Comparison of ENCODE assay signal across 21 cellular contexts in genomic region chr6:90173262-90173926, GRCh38.
DNase-seq lines count a peak whose midpoint lies in the region; ATAC-seq, FAIRE-seq and TF ChIP-seq lines count a peak whose summit lies in the region.
"Had no signal": no experiment of that assay in that cellular context is flagged by ENCODE, and none has a peak within 500 bp of the region (broad histone marks: within the 10 kb centered on the region; RNA-seq: fewer than 3 reads in every experiment).

No MANE protein-coding gene starts in this region.

- peak overlapping the region; percentile 5 for H3K27ac Mint-ChIP-seq in T-helper 2 cell treated with Interferon-gamma antibody and Interleukin-4, amounts not matched to agents 5 μg/mL and 100 μg/mL, for 36 hours
- peak overlapping the region in 2 of 3 donors; percentile 16 to 35 for H3K27ac Mint-ChIP-seq in CD4-positive, CD25-positive, alpha-beta regulatory T cell
- peak overlapping the region; percentile 83 for H3K27ac Mint-ChIP-seq in activated CD8-positive, alpha-beta T cell treated with anti-CD3 and anti-CD28 coated beads for 36 hours
- H3K27ac Mint-ChIP-seq: activated CD4-positive, alpha-beta memory T cell treated with anti-CD3 and anti-CD28 coated beads, Interleukin-2, amount 10 ng/mL, durations not matched to agents 7 days and 5 days had no signal

- H3K9me3 Mint-ChIP-seq in T-helper 2 cell treated with Interferon-gamma antibody and Interleukin-4, amounts not matched to agents 5 μg/mL and 100 μg/mL, for 36 hours: no peaks in the 10 kb centered on the region
- no peaks in the 10 kb centered on the region for H3K9me3 Mint-ChIP-seq in CD4-positive, CD25-positive, alpha-beta regulatory T cell
- H3K9me3 Mint-ChIP-seq in activated CD8-positive, alpha-beta T cell treated with anti-CD3 and anti-CD28 coated beads for 36 hours: no peaks in the 10 kb centered on the region
- H3K9me3 Mint-ChIP-seq: activated CD4-positive, alpha-beta memory T cell treated with anti-CD3 and anti-CD28 coated beads, Interleukin-2, amount 10 ng/mL, durations not matched to agents 7 days and 5 days; immature natural killer cell had no signal

- H3K36me3 ChIP-seq in CD4-positive, CD25-positive, alpha-beta regulatory T cell (ENCODE audit: control insufficient read depth, insufficient read depth, low read length): no peaks in the 10 kb centered on the region
- no peaks in the 10 kb centered on the region for H3K36me3 ChIP-seq in osteoblast (ENCODE audit: insufficient read depth, low read length)
- H3K36me3 ChIP-seq: gastroesophageal sphincter, tibial nerve had no signal

- intact Hi-C loops in activated CD8-positive, alpha-beta T cell treated with anti-CD3 and anti-CD28 coated beads for 36 hours (cut with micrococcal nuclease): loop anchor here (2.0 to 10.0 kb wide), 2 partner anchors 17 to 229 kb away; no protein-coding TSS in a partner anchor

- H3K4me1 Mint-ChIP-seq in T-helper 2 cell treated with Interferon-gamma antibody and Interleukin-4, amounts not matched to agents 5 μg/mL and 100 μg/mL, for 36 hours (ENCODE audit: low read depth): peaks cover 43% of the 10 kb centered on the region
- H3K4me1 Mint-ChIP-seq in CD4-positive, CD25-positive, alpha-beta regulatory T cell: peaks cover 18 to 70% (median 27%) of the 10 kb centered on the region in 4 donors
- H3K4me1 Mint-ChIP-seq in activated CD8-positive, alpha-beta T cell treated with anti-CD3 and anti-CD28 coated beads for 36 hours (ENCODE audit: low read depth): peaks cover 85% of the 10 kb centered on the region

- H3K27me3 Mint-ChIP-seq in T-helper 2 cell treated with Interferon-gamma antibody and Interleukin-4, amounts not matched to agents 5 μg/mL and 100 μg/mL, for 36 hours (ENCODE audit: low read depth): no peaks in the 10 kb centered on the region
- H3K27me3 Mint-ChIP-seq in CD4-positive, CD25-positive, alpha-beta regulatory T cell: peaks cover 27% of the 10 kb centered on the region
- H3K27me3 Mint-ChIP-seq in activated CD8-positive, alpha-beta T cell treated with anti-CD3 and anti-CD28 coated beads for 36 hours: no peaks in the 10 kb centered on the region

- peaks cover 11% of the 10 kb centered on the region for H3K4me1 ChIP-seq in CD4-positive, CD25-positive, alpha-beta regulatory T cell (ENCODE audit: control insufficient read depth, insufficient read depth, low read length, poor library complexity, severe bottlenecking)
- peaks cover 3% of the 10 kb centered on the region for H3K4me1 ChIP-seq in osteoblast (ENCODE audit: insufficient read depth, low read length)

- H3K79me2 ChIP-seq in osteoblast (ENCODE audit: insufficient read depth, low read length): no peaks in the 10 kb centered on the region

- H3K4me3 Mint-ChIP-seq in T-helper 2 cell treated with Interferon-gamma antibody and Interleukin-4, amounts not matched to agents 5 μg/mL and 100 μg/mL, for 36 hours: no peak overlapping the region
- peak overlapping the region in 1 of 4 donors; percentile 76 for H3K4me3 Mint-ChIP-seq in CD4-positive, CD25-positive, alpha-beta regulatory T cell
- H3K4me3 Mint-ChIP-seq in activated CD8-positive, alpha-beta T cell treated with anti-CD3 and anti-CD28 coated beads for 36 hours: peak overlapping the region; percentile 26
- H3K4me3 Mint-ChIP-seq: activated CD4-positive, alpha-beta memory T cell treated with anti-CD3 and anti-CD28 coated beads, Interleukin-2, amount 10 ng/mL, durations not matched to agents 7 days and 5 days; immature natural killer cell had no signal

- CTCF ChIA-PET in activated CD8-positive, alpha-beta T cell treated with anti-CD3 and anti-CD28 coated beads for 36 hours (lab: Charles Lee): interaction anchor here (0.7 to 1.5 kb wide), 5 partner anchors 31 to 306 kb away, joined by 3 to 5 read pairs (median 3); no protein-coding TSS in a partner anchor

- peak; percentile 88 for FAIRE-seq in islet of Langerhans (lab: Jason Lieb, UNC)
- FAIRE-seq: H1 had no signal

- no peak overlapping the region for H3K4me2 ChIP-seq in osteoblast (ENCODE audit: insufficient read depth, low read length)

- no peaks in the 10 kb centered on the region for H3K9me3 ChIP-seq in CD4-positive, CD25-positive, alpha-beta regulatory T cell (ENCODE audit: control insufficient read depth in 2 of 2, low read length in 2 of 2)
- no peaks in the 10 kb centered on the region for H3K9me3 ChIP-seq in osteoblast (ENCODE audit: low read depth, low read length)
- H3K9me3 ChIP-seq: gastroesophageal sphincter, tibial nerve had no signal

- POLR2A ChIA-PET in activated CD8-positive, alpha-beta T cell treated with anti-CD3 and anti-CD28 coated beads for 36 hours (lab: Charles Lee): interaction anchor here (0.8 kb wide), 1 partner anchor 16 kb away, joined by 3 read pairs; no protein-coding TSS in a partner anchor

- TF ChIP-seq CTCF in activated CD8-positive, alpha-beta T cell treated with anti-CD3 and anti-CD28 coated beads for 36 hours (IDR thresholded peaks at IDR 0.05): no peak
- TF ChIP-seq CTCF in osteoblast (IDR thresholded peaks at IDR 0.05; ENCODE audit: extremely low read depth, low read depth, low read length): no peak

- ATAC-seq in CD4-positive, CD25-positive, alpha-beta regulatory T cell (ENCODE audit: low read depth in 2 of 2): peak in 1 of 2 donors; percentile 16
- peak; percentile 19 for ATAC-seq in activated CD8-positive, alpha-beta T cell treated with anti-CD3 and anti-CD28 coated beads for 36 hours
- ATAC-seq in HG03342 (IDR thresholded peaks at IDR 0.05; ENCODE audit: unreplicated experiment): no peak
- ATAC-seq: gastroesophageal sphincter had no signal

- H3K27me3 ChIP-seq in CD4-positive, CD25-positive, alpha-beta regulatory T cell (ENCODE audit: control insufficient read depth, insufficient read depth, low read length): peaks cover 6% of the 10 kb centered on the region
- peaks cover 10% of the 10 kb centered on the region for H3K27me3 ChIP-seq in osteoblast (ENCODE audit: insufficient read depth, low read length)
- H3K27me3 ChIP-seq: gastroesophageal sphincter, tibial nerve had no signal

- peak overlapping the region; percentile 3 for H3K4me3 ChIP-seq in CD4-positive, CD25-positive, alpha-beta regulatory T cell (ENCODE audit: low read depth, low read length)
- no peak overlapping the region for H3K4me3 ChIP-seq in osteoblast (ENCODE audit: insufficient read depth, low read length)
- H3K4me3 ChIP-seq: gastroesophageal sphincter, SK-N-MC, tibial nerve had no signal

- peaks cover 9% of the 10 kb centered on the region for H3K36me3 Mint-ChIP-seq in T-helper 2 cell treated with Interferon-gamma antibody and Interleukin-4, amounts not matched to agents 5 μg/mL and 100 μg/mL, for 36 hours (ENCODE audit: low read depth)
- H3K36me3 Mint-ChIP-seq in CD4-positive, CD25-positive, alpha-beta regulatory T cell: no peaks in the 10 kb centered on the region
- peaks cover 33% of the 10 kb centered on the region for H3K36me3 Mint-ChIP-seq in activated CD8-positive, alpha-beta T cell treated with anti-CD3 and anti-CD28 coated beads for 36 hours (ENCODE audit: low read depth)

- DNase-seq in T-helper 2 cell treated with Interferon-gamma antibody and Interleukin-4, amounts not matched to agents 5 μg/mL and 100 μg/mL, for 36 hours (ENCODE audit: low spot score): no peak
- DNase-seq in T-helper 2 cell (no peak), osteoblast (ENCODE audit: insufficient read length, low spot score, missing footprints) (no peak), GF-D8 (lab: John Stamatoyannopoulos, UW) (no peak)
- no peak for DNase-seq in CD4-positive, CD25-positive, alpha-beta regulatory T cell
- no peak for DNase-seq in activated CD8-positive, alpha-beta T cell treated with anti-CD3 and anti-CD28 coated beads for 36 hours
- DNase-seq: activated CD4-positive, alpha-beta memory T cell treated with anti-CD3 and anti-CD28 coated beads, Interleukin-2, amount 10 ng/mL, durations not matched to agents 7 days and 5 days; dermis blood vessel endothelial cell; hypothalamus; immature natural killer cell; NCI-H1092 treated with DMSO at 0.1 percent for 48 hours; NCI-H187; NCI-H2171; NCI-H524; T-helper 9 cell had no signal

- H2AFZ ChIP-seq in osteoblast (ENCODE audit: low read length): no peak overlapping the region

- no peaks in the 10 kb centered on the region for H4K20me1 ChIP-seq in osteoblast (ENCODE audit: insufficient read depth, low read length)

- no peak overlapping the region for H3K27ac ChIP-seq in CD4-positive, CD25-positive, alpha-beta regulatory T cell (ENCODE audit: insufficient read depth, low read length, poor library complexity, severe bottlenecking)
- H3K27ac ChIP-seq in osteoblast (ENCODE audit: low read depth, low read length): no peak overlapping the region
- H3K27ac ChIP-seq: gastroesophageal sphincter, SK-N-MC, tibial nerve had no signal

Comparison
In these comparisons a context has a peak if more than half of its experiments do, and no peak if none do; other contexts are left out.
1. H3K27ac Mint-ChIP-seq: peak in every context shown above with its lines; median percentile 83 in activated CD8-positive, alpha-beta T cell treated with anti-CD3 and anti-CD28 coated beads for 36 hours; 26 in CD4-positive, CD25-positive, alpha-beta regulatory T cell; 5 in T-helper 2 cell treated with Interferon-gamma antibody and Interleukin-4, amounts not matched to agents 5 μg/mL and 100 μg/mL, for 36 hours.